ENCODE assay signal across 21 cellular contexts in genomic region chr1:184686540-184686939, GRCh38.
DNase-seq lines count a peak whose midpoint lies in the region; ATAC-seq and TF ChIP-seq lines count a peak whose summit lies in the region.
"Had no signal": no experiment of that assay in that cellular context is flagged by ENCODE, and none has a peak within 500 bp of the region (broad histone marks: within the 10 kb centered on the region; RNA-seq: fewer than 3 reads in every experiment).

No MANE protein-coding gene starts in this region.

- in situ Hi-C loops in KBM-7 (cut with MboI; ENCODE audit: low pct_unique_long_range_greater_than_20kb, low sequenced_read_pairs): no loop called here

- H3K9me3 ChIP-seq in OCI-LY1 (ENCODE audit: low read length): 0 out of 2 replicates have a peak, but pooled peaks cover 3% of the 10 kb centered on the region

- no peak overlapping the region for H3K4me3 ChIP-seq in OCI-LY1 (ENCODE audit: low read depth, low read length, poor library complexity, severe bottlenecking)
- H3K4me3 ChIP-seq: BLaER1 treated with 17β-estradiol and CSF1 and Interleukin-3, amounts not matched to agents 10 nM and 100 nM; gastroesophageal sphincter; skin epidermis had no signal

- POLR2A ChIA-PET in naive thymus-derived CD8-positive, alpha-beta T cell (lab: Charles Lee): no interaction called here

- no peaks in the 10 kb centered on the region for H3K36me3 ChIP-seq in OCI-LY1 (ENCODE audit: insufficient read depth, low read length)
- H3K36me3 ChIP-seq: gastroesophageal sphincter had no signal

- H3K27ac Mint-ChIP-seq in naive thymus-derived CD8-positive, alpha-beta T cell: no peak overlapping the region
- H3K27ac Mint-ChIP-seq: activated CD4-positive, alpha-beta T cell treated with anti-CD3 and anti-CD28 coated beads for 36 hours; activated naive CD4-positive, alpha-beta T cell treated with anti-CD3 and anti-CD28 coated beads for 36 hours; effector memory CD8-positive, alpha-beta T cell; stimulated activated effector memory CD8-positive, alpha-beta T cell treated with anti-CD3 and anti-CD28 coated beads, Interleukin-12 subunit alpha, Interleukin-12 subunit beta, amount 100 ng/mL, for 72 hours; T-helper 2 cell treated with Interferon-gamma antibody and Interleukin-4, amounts not matched to agents 5 μg/mL and 100 μg/mL, for 36 hours had no signal

- peaks cover 0 to 5% (median 3%) of the 10 kb centered on the region in 9 donors for H3K9me3 Mint-ChIP-seq in naive thymus-derived CD8-positive, alpha-beta T cell
- H3K9me3 Mint-ChIP-seq: effector memory CD8-positive, alpha-beta T cell; T-helper 2 cell treated with Interferon-gamma antibody and Interleukin-4, amounts not matched to agents 5 μg/mL and 100 μg/mL, for 36 hours had no signal

- H3K9me2 ChIP-seq in OCI-LY1 (ENCODE audit: low read depth, low read length): no peaks in the 10 kb centered on the region

- H3K4me1 Mint-ChIP-seq in naive thymus-derived CD8-positive, alpha-beta T cell: peaks cover 0 to 2% (median 0%) of the 10 kb centered on the region in 4 donors
- H3K4me1 Mint-ChIP-seq: activated CD4-positive, alpha-beta T cell treated with anti-CD3 and anti-CD28 coated beads for 36 hours; stimulated activated effector memory CD8-positive, alpha-beta T cell treated with anti-CD3 and anti-CD28 coated beads, Interleukin-12 subunit alpha, Interleukin-12 subunit beta, amount 100 ng/mL, for 72 hours had no signal

- no peak for ATAC-seq in HG03354 (IDR thresholded peaks at IDR 0.05; ENCODE audit: poor library complexity, severe bottlenecking, unreplicated experiment)
- no peak for ATAC-seq in naive thymus-derived CD8-positive, alpha-beta T cell
- ATAC-seq: activated CD4-positive, alpha-beta T cell treated with anti-CD3 and anti-CD28 coated beads for 36 hours; effector memory CD8-positive, alpha-beta T cell; gastroesophageal sphincter; stimulated activated effector memory CD8-positive, alpha-beta T cell treated with anti-CD3 and anti-CD28 coated beads, Interleukin-12 subunit alpha, Interleukin-12 subunit beta, amount 100 ng/mL, for 72 hours had no signal

- no peaks in the 10 kb centered on the region for H3K27me3 Mint-ChIP-seq in naive thymus-derived CD8-positive, alpha-beta T cell
- H3K27me3 Mint-ChIP-seq: activated CD4-positive, alpha-beta T cell treated with anti-CD3 and anti-CD28 coated beads for 36 hours; effector memory CD8-positive, alpha-beta T cell had no signal

- no peak overlapping the region for H2AFZ ChIP-seq in OCI-LY1 (ENCODE audit: low read length)

- peaks cover under 1 to 5% (median 4%) of the 10 kb centered on the region in 3 donors for H3K36me3 Mint-ChIP-seq in naive thymus-derived CD8-positive, alpha-beta T cell

- H3K79me2 ChIP-seq in OCI-LY1 (ENCODE audit: insufficient read depth, low read length): no peaks in the 10 kb centered on the region

- H3K9ac ChIP-seq in OCI-LY1 (ENCODE audit: low read length): no peak overlapping the region
- H3K9ac ChIP-seq: BLaER1 treated with 17β-estradiol and CSF1 and Interleukin-3, amounts not matched to agents 10 nM and 100 nM had no signal

- H4K20me1 ChIP-seq in OCI-LY1 (ENCODE audit: insufficient read depth, low read length): no peaks in the 10 kb centered on the region
- H4K20me1 ChIP-seq: BLaER1 treated with 17β-estradiol and CSF1 and Interleukin-3, amounts not matched to agents 10 nM and 100 nM had no signal

- peak overlapping the region; percentile 25 for H3K27ac ChIP-seq in OCI-LY1 (ENCODE audit: low read depth, low read length, poor library complexity, severe bottlenecking)
- H3K27ac ChIP-seq: gastroesophageal sphincter, skin epidermis had no signal

- no peaks in the 10 kb centered on the region for H3K27me3 ChIP-seq in OCI-LY1 (ENCODE audit: insufficient read depth, low read length)
- H3K27me3 ChIP-seq: BLaER1 treated with 17β-estradiol and CSF1 and Interleukin-3, amounts not matched to agents 10 nM and 100 nM; gastroesophageal sphincter had no signal

- no peak overlapping the region for H3K4me2 ChIP-seq in OCI-LY1 (ENCODE audit: low read length)

- H3K4me1 ChIP-seq in OCI-LY1 (ENCODE audit: insufficient read depth, low read length, severe bottlenecking): peaks cover 16% of the 10 kb centered on the region

- TF ChIP-seq CTCF in OCI-LY1 (IDR thresholded peaks at IDR 0.05; ENCODE audit: low read length): no peak

- no peaks in the 10 kb centered on the region for H3F3A ChIP-seq in OCI-LY1 (ENCODE audit: insufficient read depth, low read length)

- DNase-seq in KBM-7 (peak; percentile 49), dermis blood vessel endothelial cell (peak; percentile 16), lung microvascular endothelial cell (ENCODE audit: low read depth in 2 of 2) (peak; percentile 6 to 7), DMS153 (lab: John Stamatoyannopoulos, UW) (no peak)
- DNase-seq in stimulated activated CD4-positive, alpha-beta T cell treated with anti-CD3 and anti-CD28 coated beads, Interleukin-1b, Interleukin-23, amount 100 ng/mL, for 48 hours: no peak
- no peak for DNase-seq in naive thymus-derived CD8-positive, alpha-beta T cell
- DNase-seq: activated CD4-positive, alpha-beta T cell treated with anti-CD3 and anti-CD28 coated beads for 36 hours; activated naive CD4-positive, alpha-beta T cell treated with anti-CD3 and anti-CD28 coated beads for 36 hours; DMS53; effector memory CD8-positive, alpha-beta T cell; Karpas-422; NCI-H187; NCI-H526 treated with DMSO at 0.1 percent for 48 hours; trophoblast cell had no signal

- no peak overlapping the region for H3K4me3 Mint-ChIP-seq in naive thymus-derived CD8-positive, alpha-beta T cell
- H3K4me3 Mint-ChIP-seq: activated CD4-positive, alpha-beta T cell treated with anti-CD3 and anti-CD28 coated beads for 36 hours; activated naive CD4-positive, alpha-beta T cell treated with anti-CD3 and anti-CD28 coated beads for 36 hours; effector memory CD8-positive, alpha-beta T cell; stimulated activated effector memory CD8-positive, alpha-beta T cell treated with anti-CD3 and anti-CD28 coated beads, Interleukin-12 subunit alpha, Interleukin-12 subunit beta, amount 100 ng/mL, for 72 hours; T-helper 2 cell treated with Interferon-gamma antibody and Interleukin-4, amounts not matched to agents 5 μg/mL and 100 μg/mL, for 36 hours had no signal

Comparison
In these comparisons a context has a peak if more than half of its experiments do, and no peak if none do; other contexts are left out.
1. DNase-seq: peak in KBM-7 (single experiment), dermis blood vessel endothelial cell (single experiment) and lung microvascular endothelial cell (2 of 2); none in DMS153 (single experiment), stimulated activated CD4-positive, alpha-beta T cell treated with anti-CD3 and anti-CD28 coated beads, Interleukin-1b, Interleukin-23, amount 100 ng/mL, for 48 hours (single experiment) and naive thymus-derived CD8-positive, alpha-beta T cell (0 of 10).